ENCODE assay signal across 19 cellular contexts in genomic region chr10:76038696-76039095, GRCh38.
DNase-seq lines count a peak whose midpoint lies in the region; ATAC-seq, FAIRE-seq and TF ChIP-seq lines count a peak whose summit lies in the region.
"Had no signal": no experiment of that assay in that cellular context is flagged by ENCODE, and none has a peak within 500 bp of the region (broad histone marks: within the 10 kb centered on the region; RNA-seq: fewer than 3 reads in every experiment).

No MANE protein-coding gene starts in this region.

- H3K9me3 ChIP-seq in HepG2 (ENCODE audit: low read length) (peaks cover 28% of the 10 kb centered on the region), right lobe of liver (peaks cover 0 to 2% (median 0%) of the 10 kb centered on the region in 4 donors), adipocyte (ENCODE audit: control insufficient read depth, low read length) (peaks cover 13% of the 10 kb centered on the region)

- no peak overlapping the region for H2AFZ ChIP-seq in HepG2 (ENCODE audit: low read length)

- ATAC-seq in HepG2 (no peak), right lobe of liver (no peak)
- ATAC-seq: A549; CD8-positive, alpha-beta T cell had no signal

- TF ChIP-seq RAD21 in HepG2 (CRISPR knock-in tag; IDR thresholded peaks at IDR 0.05) = no peak

- H3K36me3 ChIP-seq in HepG2 (replicated peaks in 1 of 2; ENCODE audit: control insufficient read depth in 1 of 2, insufficient read depth in 2 of 2, low read length in 2 of 2) (no peaks in the 10 kb centered on the region; a peak in 2 of 5 replicates), right lobe of liver (no peaks in the 10 kb centered on the region), adipocyte (ENCODE audit: control insufficient read depth, insufficient read depth, low read length, severe bottlenecking) (no peaks in the 10 kb centered on the region)
- H3K36me3 ChIP-seq: BLaER1 treated with 17β-estradiol and CSF1 and Interleukin-3, amounts not matched to agents 10 nM and 100 nM had no signal

- H3K4me3 ChIP-seq in HepG2 (replicated peaks in 1 of 3; ENCODE audit: insufficient read depth in 1 of 3, low read depth in 2 of 3, low read length in 3 of 3) (no peak overlapping the region), right lobe of liver (no peak overlapping the region), adipocyte (ENCODE audit: low read length) (peak overlapping the region; percentile 35)
- H3K4me3 ChIP-seq: A549; BLaER1 treated with 17β-estradiol and CSF1 and Interleukin-3, amounts not matched to agents 10 nM and 100 nM had no signal

- no TSS peak for BruUV-seq in HepG2 (replicated peaks; lab: Mats Ljungman, UMichigan)

- no peak overlapping the region for H3K4me2 ChIP-seq in HepG2 (ENCODE audit: low read depth, low read length)
- H3K4me2 ChIP-seq: A549; BLaER1 treated with 17β-estradiol and CSF1 and Interleukin-3, amounts not matched to agents 10 nM and 100 nM had no signal

- H3K4me1 ChIP-seq in HepG2 (ENCODE audit: insufficient read depth, low read length) = peaks cover 41% of the 10 kb centered on the region
- H3K4me1 ChIP-seq in right lobe of liver = peaks cover 0 to 35% (median 13%) of the 10 kb centered on the region in 4 donors
- peaks cover 32% of the 10 kb centered on the region for H3K4me1 ChIP-seq in adipocyte (ENCODE audit: control insufficient read depth, insufficient read depth, low read length)

- H3K79me2 ChIP-seq in HepG2 (ENCODE audit: insufficient read depth, low read length) = no peaks in the 10 kb centered on the region

- H4K20me1 ChIP-seq in HepG2 (ENCODE audit: insufficient read depth, low read length) = no peaks in the 10 kb centered on the region
- H4K20me1 ChIP-seq: BLaER1 treated with 17β-estradiol and CSF1 and Interleukin-3, amounts not matched to agents 10 nM and 100 nM had no signal

- DNase-seq in HepG2 (ENCODE audit: low spot score) = no peak
- DNase-seq in right lobe of liver = no peak
- no peak for DNase-seq in adipocyte (ENCODE audit: low read depth)
- DNase-seq in NCI-H1092 treated with DMSO at 0.1 percent for 48 hours (lab: John Stamatoyannopoulos, UW) = no peak
- DNase-seq in activated CD4-positive, CD25-positive, alpha-beta regulatory T cell treated with anti-CD3 and anti-CD28 coated beads, Interleukin-2, amount 50 U/mL, for 72 hours = no peak
- DNase-seq: AML-193; Caco-2; Calu3; CD4-positive, alpha-beta T cell; CD8-positive, alpha-beta T cell; DMS79 treated with DMSO at 0.1 percent for 48 hours; GF-D8 had no signal

- intact Hi-C loops in HepG2 (cut with micrococcal nuclease; ENCODE audit: unreplicated experiment) = loop anchor here (5.0 kb wide), 1 partner anchor 126 kb away; no protein-coding TSS in a partner anchor
- intact Hi-C loops in right lobe of liver (cut with DNase I) = loop anchor here in 1 of 2 donors (10.0 kb wide), 1 partner anchor 644 kb away; no protein-coding TSS in a partner anchor

- POLR2A ChIA-PET in HepG2 (lab: Yijun Ruan, JAX) = no interaction called here

- TF ChIP-seq POLR2A in HepG2 (IDR thresholded peaks at IDR 0.05; ENCODE audit: insufficient read depth in 1 of 2, low read depth in 2 of 2, low read length in 2 of 2) (no peak), right lobe of liver (IDR thresholded peaks at IDR 0.05) (no peak)

- H3K9ac ChIP-seq in HepG2 (ENCODE audit: insufficient read depth, low read depth, low read length) = no peak overlapping the region
- no peak overlapping the region for H3K9ac ChIP-seq in adipocyte (ENCODE audit: low read length)
- H3K9ac ChIP-seq: BLaER1 treated with 17β-estradiol and CSF1 and Interleukin-3, amounts not matched to agents 10 nM and 100 nM had no signal

- TF ChIP-seq EP300 in HepG2 (IDR thresholded peaks at IDR 0.05; ENCODE audit: low read depth in 2 of 2, low read length in 2 of 2) (no peak), HepG2 (CRISPR knock-in tag; IDR thresholded peaks at IDR 0.05; ENCODE audit: borderline replicate concordance) (no peak)

- in situ Hi-C loops in HepG2 (cut with HindIII; ENCODE audit: extremely low pct_ligation_motif_present, low pct_unique_long_range_greater_than_20kb) = loop anchor here (10.0 kb wide), 2 partner anchors 264 to 644 kb away; no protein-coding TSS in a partner anchor

- TF ChIP-seq CTCF in HepG2 (CRISPR knock-in tag; IDR thresholded peaks at IDR 0.05) (no peak), right lobe of liver (IDR thresholded peaks at IDR 0.05) (no peak)

- FAIRE-seq in HepG2 (lab: Jason Lieb, UNC) = no peak
- FAIRE-seq: A549, D721Med, G401.6, GM12891, GM19239 had no signal

- H3K27ac ChIP-seq in HepG2 (ENCODE audit: extremely low read length, insufficient read depth, low read length) (no peak overlapping the region), right lobe of liver (no peak overlapping the region)
- H3K27ac ChIP-seq: A549; BLaER1 treated with 17β-estradiol and CSF1 and Interleukin-3, amounts not matched to agents 10 nM and 100 nM; C4-2B had no signal

- CTCF ChIA-PET in HepG2 (lab: Yijun Ruan, JAX; ENCODE audit: low intra/inter-chr PET ratio, low total read pairs) = no interaction called here

- no peaks in the 10 kb centered on the region for H3K27me3 ChIP-seq in HepG2 (ENCODE audit: control insufficient read depth in 1 of 2, insufficient read depth in 2 of 2, low read length in 2 of 2)
- no peaks in the 10 kb centered on the region for H3K27me3 ChIP-seq in right lobe of liver
- no peaks in the 10 kb centered on the region for H3K27me3 ChIP-seq in adipocyte (replicated peaks; ENCODE audit: control insufficient read depth, insufficient read depth, low read length)
- H3K27me3 ChIP-seq: BLaER1 treated with 17β-estradiol and CSF1 and Interleukin-3, amounts not matched to agents 10 nM and 100 nM had no signal

TF ChIP-seq in HepG2, 621 proteins besides CTCF, POLR2A, EP300 and RAD21:
- TF ChIP-seq ZNF280D (CRISPR knock-in tag; IDR thresholded peaks at IDR 0.05) (peak; percentile 88; the same call in 1 of the 2 replicates), SETDB1 (CRISPR knock-in tag; IDR thresholded peaks at IDR 0.05; ENCODE audit: borderline replicate concordance) (peak; percentile 96), ZNF143 (CRISPR knock-in tag; IDR thresholded peaks at IDR 0.05) (no peak), ZNF274 (CRISPR knock-in tag; IDR thresholded peaks at IDR 0.05) (no peak), ZNF331 (CRISPR knock-in tag; IDR thresholded peaks at IDR 0.05) (peak; percentile 100), ZMYM2 (CRISPR knock-in tag; IDR thresholded peaks at IDR 0.05) (peak; percentile 80)
